Comparison of ENCODE assay signal across 31 cellular contexts in genomic region chr6:42257614-42258013, GRCh38. TPM values are rescaled to one million over a fixed set of nuclear protein-coding genes. Genes with fewer than 3 reads are reported as not detected.
DNase-seq lines count a peak whose midpoint lies in the region; ATAC-seq lines count a peak whose summit lies in the region.
"Had no signal": no experiment of that assay in that cellular context is flagged by ENCODE, and none has a peak within 500 bp of the region (broad histone marks: within the 10 kb centered on the region; RNA-seq: fewer than 3 reads in every experiment).

No MANE protein-coding gene starts in this region.

- no peaks in the 10 kb centered on the region for H3K9me3 Mint-ChIP-seq in CD8-positive, alpha-beta memory T cell
- H3K9me3 Mint-ChIP-seq: activated CD4-positive, alpha-beta memory T cell treated with anti-CD3 and anti-CD28 coated beads for 36 hours; activated naive CD4-positive, alpha-beta T cell treated with anti-CD3 and anti-CD28 coated beads, Interleukin-2, amount 50 U/mL, for 24 hours; activated T-helper 17 cell treated with anti-CD3 and anti-CD28 coated beads, Interleukin-2, amount 50 U/mL, for 72 hours; mesothelial cell of epicardium; naive B cell; T-helper 1 cell treated with Interleukin-12 subunit alpha and Interleukin-12 subunit beta and Interleukin-4 antibody, amounts not matched to agents 30 μg/mL and 1 μg/mL, for 36 hours had no signal

- ATAC-seq in T-helper 17 cell (no peak), HG02759 (IDR thresholded peaks at IDR 0.05; ENCODE audit: unreplicated experiment) (no peak), HG02610 (IDR thresholded peaks at IDR 0.05; ENCODE audit: unreplicated experiment) (no peak)
- ATAC-seq: activated CD4-positive, CD25-positive, alpha-beta regulatory T cell treated with anti-CD3 and anti-CD28 coated beads, Interleukin-2, amount 50 U/mL, for 24 hours; activated T-helper 17 cell treated with anti-CD3 and anti-CD28 coated beads, Interleukin-2, amount 50 U/mL, for 72 hours; gastrocnemius medialis; HCT116; PC-3; psoas muscle had no signal

- H3K4me1 ChIP-seq in HUES6 (ENCODE audit: control insufficient read depth, insufficient read depth, low read length), result peaks cover 32% of the 10 kb centered on the region
- no peaks in the 10 kb centered on the region for H3K4me1 ChIP-seq in CD8-positive, alpha-beta memory T cell (ENCODE audit: insufficient read depth, low read length)
- H3K4me1 ChIP-seq: breast epithelium, psoas muscle had no signal

- no peak overlapping the region for H3K4me3 ChIP-seq in HUES6 (ENCODE audit: low read depth, low read length)
- no peak overlapping the region for H3K4me3 ChIP-seq in CD8-positive, alpha-beta memory T cell (ENCODE audit: low read length)
- H3K4me3 ChIP-seq: breast epithelium, gastrocnemius medialis, hepatocyte, psoas muscle had no signal

- POLR2A ChIA-PET in CD8-positive, alpha-beta memory T cell (lab: Charles Lee), result no interaction called here

- CTCF ChIA-PET in CD8-positive, alpha-beta memory T cell (lab: Charles Lee), result interaction anchor here (6.8 kb wide), 1 partner anchor 290 kb away, joined by 57 read pairs; no protein-coding TSS in a partner anchor

- H3K4me1 Mint-ChIP-seq in T-helper 17 cell, result peaks cover 6% of the 10 kb centered on the region
- peaks cover 12 to 19% (median 13%) of the 10 kb centered on the region in 3 donors for H3K4me1 Mint-ChIP-seq in CD8-positive, alpha-beta memory T cell
- H3K4me1 Mint-ChIP-seq: activated naive CD4-positive, alpha-beta T cell treated with anti-CD3 and anti-CD28 coated beads, Interleukin-2, amount 50 U/mL, for 24 hours; activated T-helper 17 cell treated with anti-CD3 and anti-CD28 coated beads, Interleukin-2, amount 50 U/mL, for 72 hours; naive B cell had no signal

- no peaks in the 10 kb centered on the region for H3K27me3 ChIP-seq in HUES6 (ENCODE audit: control insufficient read depth, insufficient read depth, low read length)
- H3K27me3 ChIP-seq in CD8-positive, alpha-beta memory T cell (ENCODE audit: insufficient read depth, low read length, poor library complexity, severe bottlenecking), result no peaks in the 10 kb centered on the region
- H3K27me3 ChIP-seq: breast epithelium, gastrocnemius medialis, hepatocyte had no signal

- peak overlapping the region; percentile 45 for H3K27ac Mint-ChIP-seq in T-helper 17 cell
- peak overlapping the region in 2 of 8 donors; percentile 14 to 88 for H3K27ac Mint-ChIP-seq in CD8-positive, alpha-beta memory T cell
- H3K27ac Mint-ChIP-seq: activated CD4-positive, alpha-beta memory T cell treated with anti-CD3 and anti-CD28 coated beads for 36 hours; activated naive CD4-positive, alpha-beta T cell treated with anti-CD3 and anti-CD28 coated beads, Interleukin-2, amount 50 U/mL, for 24 hours; mesothelial cell of epicardium; naive B cell; T-helper 1 cell treated with Interleukin-12 subunit alpha and Interleukin-12 subunit beta and Interleukin-4 antibody, amounts not matched to agents 30 μg/mL and 1 μg/mL, for 36 hours had no signal

- intact Hi-C loops in posterior vena cava (cut with DNase I), result no loop called here

- H3K9me3 ChIP-seq in HUES6 (ENCODE audit: control insufficient read depth, insufficient read depth, low read depth, low read length) (no peaks in the 10 kb centered on the region), T-helper 17 cell (ENCODE audit: control insufficient read depth, low read length, poor library complexity, severe bottlenecking) (no peaks in the 10 kb centered on the region)
- H3K9me3 ChIP-seq in CD8-positive, alpha-beta memory T cell (ENCODE audit: low read length), result no peaks in the 10 kb centered on the region
- H3K9me3 ChIP-seq: breast epithelium, gastrocnemius medialis, psoas muscle had no signal

- peak overlapping the region; percentile 4 for H3K9ac ChIP-seq in HUES6 (ENCODE audit: low read length)

- H3K36me3 ChIP-seq in HUES6 (ENCODE audit: control insufficient read depth, insufficient read depth, low read length), result peaks cover 37% of the 10 kb centered on the region
- H3K36me3 ChIP-seq in CD8-positive, alpha-beta memory T cell (ENCODE audit: insufficient read depth, low read length), result peaks cover 36% of the 10 kb centered on the region
- H3K36me3 ChIP-seq: breast epithelium, gastrocnemius medialis had no signal

- H3K27me3 Mint-ChIP-seq in T-helper 17 cell, result no peaks in the 10 kb centered on the region
- H3K27me3 Mint-ChIP-seq in CD8-positive, alpha-beta memory T cell, result peaks cover 0 to 3% of the 10 kb centered on the region in 2 donors
- H3K27me3 Mint-ChIP-seq: activated CD4-positive, alpha-beta memory T cell treated with anti-CD3 and anti-CD28 coated beads for 36 hours; activated naive CD4-positive, alpha-beta T cell treated with anti-CD3 and anti-CD28 coated beads, Interleukin-2, amount 50 U/mL, for 24 hours; activated T-helper 17 cell treated with anti-CD3 and anti-CD28 coated beads, Interleukin-2, amount 50 U/mL, for 72 hours had no signal

- no peak overlapping the region for H3K4me3 Mint-ChIP-seq in T-helper 17 cell
- no peak overlapping the region for H3K4me3 Mint-ChIP-seq in CD8-positive, alpha-beta memory T cell
- H3K4me3 Mint-ChIP-seq: activated CD4-positive, alpha-beta memory T cell treated with anti-CD3 and anti-CD28 coated beads for 36 hours; activated naive CD4-positive, alpha-beta T cell treated with anti-CD3 and anti-CD28 coated beads, Interleukin-2, amount 50 U/mL, for 24 hours; activated T-helper 17 cell treated with anti-CD3 and anti-CD28 coated beads, Interleukin-2, amount 50 U/mL, for 72 hours; mesothelial cell of epicardium; naive B cell; T-helper 1 cell treated with Interleukin-12 subunit alpha and Interleukin-12 subunit beta and Interleukin-4 antibody, amounts not matched to agents 30 μg/mL and 1 μg/mL, for 36 hours had no signal

- DNase-seq in T-helper 17 cell (no peak), iPS DF 4.7 (ENCODE audit: extremely low read depth, low spot score) (peak; percentile 69), posterior vena cava (ENCODE audit: low spot score) (peak; percentile 37)
- no peak for DNase-seq in CD8-positive, alpha-beta memory T cell
- DNase-seq: activated CD4-positive, alpha-beta memory T cell treated with anti-CD3 and anti-CD28 coated beads for 36 hours; amygdala; C1 segment of cervical spinal cord; COR-L47; gastrocnemius medialis; KBM-7; naive B cell; NCI-H1092 treated with DMSO at 0.1 percent for 48 hours; NCI-H187 treated with DMSO at 0.1 percent for 48 hours; NK-92 treated with Interleukin-12 subunit alpha and Interleukin-12 subunit beta, amount 100 ng/mL, for 24 hours; nucleus accumbens; PC-3; psoas muscle; stimulated activated CD4-positive, alpha-beta T cell treated with anti-CD3 and anti-CD28 coated beads, Interleukin-4, amount 100 ng/mL, for 4 hours; substantia nigra; trophoblast cell had no signal

- H3K36me3 Mint-ChIP-seq in T-helper 17 cell (ENCODE audit: low read depth), result peaks cover 6% of the 10 kb centered on the region
- H3K36me3 Mint-ChIP-seq in CD8-positive, alpha-beta memory T cell, result peaks cover 3 to 84% (median 25%) of the 10 kb centered on the region in 3 donors
- H3K36me3 Mint-ChIP-seq: naive B cell had no signal

- peak overlapping the region; percentile 44; the same call in 1 of the 2 replicates for H3K27ac ChIP-seq in HUES6 (ENCODE audit: low read depth, low read length)
- H3K27ac ChIP-seq in CD8-positive, alpha-beta memory T cell (ENCODE audit: low read depth, low read length), result no peak overlapping the region
- H3K27ac ChIP-seq: gastrocnemius medialis, hepatocyte, psoas muscle had no signal

RNA-seq across cellular contexts. Expression of gene MRPS10, which starts 40.0 kb away (rescaled TPM):
- total RNA-seq in T-helper 17 cell, result 10 to 100 TPM; 15.4 to 20.1 TPM
- total RNA-seq in posterior vena cava, result 10 to 100 TPM; 22.5 to 26.8 TPM
- total RNA-seq in CD8-positive, alpha-beta memory T cell, result 10 to 100 TPM; 51.3 to 51.8 TPM
- 50.6 TPM for polyA plus RNA-seq in CD8-positive, alpha-beta memory T cell

Comparison
In these comparisons a context has a peak if more than half of its experiments do, and no peak if none do; other contexts are left out.
1. DNase-seq: peak in iPS DF 4.7 (single experiment) and posterior vena cava (single experiment); none in T-helper 17 cell (0 of 3) and CD8-positive, alpha-beta memory T cell (0 of 5).